8 cellular contexts compared by ENCODE assay signal in the genomic region with DNA sequence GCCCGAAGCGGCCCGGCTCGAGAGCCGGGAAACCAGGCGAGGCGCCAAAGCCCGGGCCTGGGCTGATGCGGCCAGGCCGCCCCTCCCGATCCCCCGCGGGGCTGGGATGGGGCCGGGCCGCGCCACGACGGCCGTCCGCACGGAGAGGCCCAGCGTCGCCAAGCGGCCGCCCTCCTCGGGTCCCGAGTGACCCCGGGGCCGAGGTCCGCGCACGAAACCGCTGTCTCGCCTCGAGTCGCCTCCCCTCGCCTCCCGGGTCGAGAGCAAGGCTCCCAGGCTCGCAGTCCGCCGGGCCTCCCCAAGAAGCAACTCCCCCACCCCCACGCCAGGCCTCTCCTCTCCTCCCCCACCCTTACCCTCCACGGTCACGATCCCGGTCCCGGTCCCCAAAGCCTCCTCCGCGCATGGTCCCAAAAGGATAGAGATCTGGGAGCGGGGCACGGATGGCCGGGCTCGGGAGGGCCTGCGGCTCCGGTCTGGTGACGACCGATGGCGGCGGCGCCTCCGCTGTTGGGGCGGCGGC. TPM values are rescaled to one million over a fixed set of nuclear protein-coding genes. Genes with fewer than 3 reads are reported as not detected.
A peak's percentile ranks its signal among the peaks of the same experiment; 100 is the strongest.
DNase-seq lines count a peak whose midpoint lies in the region; ATAC-seq and TF ChIP-seq lines count a peak whose summit lies in the region.

No MANE protein-coding gene starts in this region.

- POLR2A ChIA-PET in CD4-positive, alpha-beta T cell (lab: Charles Lee), result interaction anchor here (1.1 kb wide), 1 partner anchor 18 kb away, joined by 3 read pairs; no protein-coding TSS in a partner anchor

- H3K27ac Mint-ChIP-seq in CD4-positive, alpha-beta T cell, result peak overlapping the region; percentile 99

- H3K27me3 Mint-ChIP-seq in CD4-positive, alpha-beta T cell, result no peaks in the 10 kb centered on the region

- H3K4me1 Mint-ChIP-seq in CD4-positive, alpha-beta T cell (ENCODE audit: low read depth), result peaks cover 62% of the 10 kb centered on the region

- H3K36me3 Mint-ChIP-seq in CD4-positive, alpha-beta T cell (ENCODE audit: low read depth), result peaks cover 56% of the 10 kb centered on the region

- CTCF ChIA-PET in CD4-positive, alpha-beta T cell (lab: Charles Lee), result no interaction called here

- H3K4me3 ChIP-seq in cardiac fibroblast (replicated peaks in 1 of 2; ENCODE audit: low read depth in 2 of 2, low read length in 2 of 2), result peak overlapping the region; percentile 67 to 90

- DNase-seq in CD4-positive, alpha-beta T cell, result peak; percentile 46 to 70 (median 50)
- DNase-seq in T-helper 9 cell (peak; percentile 41), cardiac fibroblast (ENCODE audit: low read depth in 2 of 2) (peak; percentile 66 to 79), iris pigment epithelial cell (ENCODE audit: low read depth) (peak; percentile 54), NCI-H1048 (lab: John Stamatoyannopoulos, UW) (no peak)
- peak; percentile 24 to 51 (median 47) for DNase-seq in stimulated activated CD4-positive, alpha-beta T cell treated with anti-CD3 and anti-CD28 coated beads, Interleukin-12 subunit alpha, Interleukin-12 subunit beta, amount 100 ng/mL, for 48 hours (ENCODE audit: low read depth in 2 of 3, low spot score in 1 of 3)

- peaks cover 2% of the 10 kb centered on the region for H3K9me3 Mint-ChIP-seq in CD4-positive, alpha-beta T cell

- ATAC-seq in CD4-positive, alpha-beta T cell (ENCODE audit: poor library complexity), result peak; percentile 16
- ATAC-seq in GM19351 (IDR thresholded peaks at IDR 0.05; ENCODE audit: unreplicated experiment) (peak; percentile 15), HG03521 (IDR thresholded peaks at IDR 0.05; ENCODE audit: unreplicated experiment) (peak; percentile 22)

- peak overlapping the region; percentile 100 for H3K27ac ChIP-seq in CD4-positive, alpha-beta T cell (ENCODE audit: low read depth, low read length)

- no peaks in the 10 kb centered on the region for H3K9me3 ChIP-seq in CD4-positive, alpha-beta T cell (ENCODE audit: control insufficient read depth, low read length)

- intact Hi-C loops in CD4-positive, alpha-beta T cell (cut with DNase I, micrococcal nuclease), result loop anchor here (1.0 to 10.0 kb wide), 7 partner anchors 15 to 196 kb away; a partner anchor contains a TSS

- peak overlapping the region; percentile 100 for H3K4me3 Mint-ChIP-seq in CD4-positive, alpha-beta T cell

- no peak for TF ChIP-seq CTCF in CD4-positive, alpha-beta T cell (IDR thresholded peaks at IDR 0.05)
- no peak for TF ChIP-seq CTCF in cardiac fibroblast (IDR thresholded peaks at IDR 0.05; ENCODE audit: low read depth, low read length)

- H3K27me3 ChIP-seq in CD4-positive, alpha-beta T cell (ENCODE audit: control insufficient read depth, insufficient read depth, low read length), result no peaks in the 10 kb centered on the region

RNA-seq across cellular contexts. Expression of a gene that starts 0.5 kb away (rescaled TPM):
- total RNA-seq in CD4-positive, alpha-beta T cell, result 100 to 1,000 TPM; 454 to 462 TPM

RNA-seq across cellular contexts. Expression of a gene that starts 37.8 kb away (rescaled TPM):
- total RNA-seq in CD4-positive, alpha-beta T cell, result not detected

RNA-seq across cellular contexts. Expression of a gene that starts 50.7 kb away (rescaled TPM):
- total RNA-seq in CD4-positive, alpha-beta T cell, result not detected
